15 cellular contexts compared by ENCODE assay signal in the genomic region with DNA sequence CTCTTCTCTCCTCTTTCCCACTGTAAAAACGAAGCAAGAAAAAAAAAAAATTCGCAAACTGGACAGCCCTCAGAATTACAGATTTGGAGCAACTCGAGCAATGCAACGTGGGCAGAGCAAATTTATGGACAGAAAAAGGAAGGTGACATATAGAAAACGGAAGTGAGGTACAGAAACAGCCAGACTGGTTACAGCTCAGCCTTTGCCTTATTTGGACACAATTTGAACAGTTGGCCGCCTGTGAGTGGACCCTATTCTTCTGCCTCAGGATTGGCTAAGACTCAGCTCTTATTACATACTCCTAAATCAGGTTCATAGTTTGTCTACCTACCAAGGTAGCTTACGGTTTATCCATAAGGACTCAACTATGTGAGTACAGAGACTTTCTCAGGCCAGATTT.
"Had no signal": no experiment of that assay in that cellular context is flagged by ENCODE, and none has a peak within 500 bp of the region (broad histone marks: within the 10 kb centered on the region; RNA-seq: fewer than 3 reads in every experiment).

No MANE protein-coding gene starts in this region.

- H3K36me3 ChIP-seq: esophagus muscularis mucosa, upper lobe of right lung had no signal

- H3K4me1 ChIP-seq: testis, upper lobe of right lung had no signal

- FAIRE-seq: endometrium had no signal

- H3K9me3 Mint-ChIP-seq: activated T-cell treated with anti-CD3 and anti-CD28 coated beads, Interleukin-2, amount 50 U/mL, for 24 hours; stimulated activated naive CD8-positive, alpha-beta T cell treated with anti-CD3 and anti-CD28 coated beads, Interleukin-15, Interleukin-2, amounts not matched to agents 100 ng/mL and 50 ng/mL, for 24 hours had no signal

- H3K4me3 ChIP-seq: dorsolateral prefrontal cortex, esophagus muscularis mucosa, testis, upper lobe of right lung had no signal

- H3K4me3 Mint-ChIP-seq: activated CD8-positive, alpha-beta memory T cell treated with anti-CD3 and anti-CD28 coated beads, Interleukin-2, amount 10 ng/mL, durations not matched to agents 7 days and 5 days; activated naive CD8-positive, alpha-beta T cell; activated T-cell treated with anti-CD3 and anti-CD28 coated beads, Interleukin-2, amount 50 U/mL, for 24 hours; stimulated activated naive CD8-positive, alpha-beta T cell treated with anti-CD3 and anti-CD28 coated beads, Interleukin-15, Interleukin-2, amounts not matched to agents 100 ng/mL and 50 ng/mL, for 24 hours had no signal

- H3K4me1 Mint-ChIP-seq: activated CD8-positive, alpha-beta memory T cell treated with anti-CD3 and anti-CD28 coated beads, Interleukin-2, amount 10 ng/mL, durations not matched to agents 7 days and 5 days had no signal

- DNase-seq: activated CD4-positive, alpha-beta T cell treated with anti-CD3 and anti-CD28 coated beads, Interleukin-2, amount 50 U/mL, for 4 hours; activated CD8-positive, alpha-beta memory T cell treated with anti-CD3 and anti-CD28 coated beads, Interleukin-2, amount 10 ng/mL, durations not matched to agents 7 days and 5 days; activated effector memory CD4-positive, alpha-beta T cell treated with anti-CD3 and anti-CD28 coated beads, Interleukin-2, amount 50 U/mL, for 16 hours; activated T-cell treated with anti-CD3 and anti-CD28 coated beads, Interleukin-2, amount 50 U/mL, for 24 hours; dorsolateral prefrontal cortex; stimulated activated CD4-positive, alpha-beta T cell treated with anti-CD3 and anti-CD28 coated beads, Interleukin-4, amount 100 ng/mL, for 1 hour; stimulated activated CD8-positive, alpha-beta memory T cell treated with anti-CD3 and anti-CD28 coated beads, Interleukin-4, amount 100 ng/mL, for 48 hours; T-helper 2 cell; testis; upper lobe of right lung had no signal

- H3K27me3 Mint-ChIP-seq: activated naive CD8-positive, alpha-beta T cell had no signal

- H3K27ac Mint-ChIP-seq: activated CD8-positive, alpha-beta memory T cell treated with anti-CD3 and anti-CD28 coated beads, Interleukin-2, amount 10 ng/mL, durations not matched to agents 7 days and 5 days; activated naive CD8-positive, alpha-beta T cell; activated T-cell treated with anti-CD3 and anti-CD28 coated beads, Interleukin-2, amount 50 U/mL, for 24 hours; stimulated activated naive CD8-positive, alpha-beta T cell treated with anti-CD3 and anti-CD28 coated beads, Interleukin-15, Interleukin-2, amounts not matched to agents 100 ng/mL and 50 ng/mL, for 24 hours had no signal

- H3K27me3 ChIP-seq: esophagus muscularis mucosa, testis, upper lobe of right lung had no signal

- H3K9me3 ChIP-seq: esophagus muscularis mucosa, testis, upper lobe of right lung had no signal

- H3K27ac ChIP-seq: dorsolateral prefrontal cortex, esophagus muscularis mucosa, testis, upper lobe of right lung had no signal

- ATAC-seq: activated CD8-positive, alpha-beta memory T cell treated with anti-CD3 and anti-CD28 coated beads, Interleukin-2, amount 10 ng/mL, durations not matched to agents 7 days and 5 days; left lobe of liver; upper lobe of right lung had no signal

- H3K36me3 Mint-ChIP-seq: activated CD8-positive, alpha-beta memory T cell treated with anti-CD3 and anti-CD28 coated beads, Interleukin-2, amount 10 ng/mL, durations not matched to agents 7 days and 5 days had no signal
